Comparison of ENCODE assay signal across 1 cellular context in the genomic region with DNA sequence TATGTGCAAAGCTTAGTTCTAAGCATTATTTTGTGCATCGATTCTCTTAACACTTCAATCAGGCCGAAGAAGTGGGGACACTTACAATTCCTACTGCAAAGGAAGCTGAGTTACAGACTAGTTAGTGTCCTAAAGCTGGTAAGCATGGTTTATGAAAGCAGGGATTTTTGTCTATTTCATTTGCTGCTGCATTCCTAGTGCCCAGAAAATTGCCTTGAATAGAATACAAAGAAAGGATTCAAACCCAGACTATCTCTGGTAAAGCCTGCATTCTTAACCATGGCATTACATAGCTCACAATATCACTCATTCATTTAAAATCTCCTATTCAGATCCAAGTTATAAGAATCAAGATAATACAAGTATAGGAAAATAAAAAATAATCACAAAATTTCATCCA.
TF ChIP-seq lines count a peak whose summit lies in the region.

No MANE protein-coding gene starts in this region.

TF ChIP-seq in GM12878, 131 proteins besides CTCF, POLR2A, EP300 and RAD21 (continued from another document):
- TF ChIP-seq SUPT20H (IDR thresholded peaks at IDR 0.05; ENCODE audit: borderline replicate concordance, control insufficient read depth, low read depth, low read length), result no peak
- TF ChIP-seq REST (IDR thresholded peaks at IDR 0.05; ENCODE audit: low read depth, low read length), result no peak
- TF ChIP-seq SUZ12 (IDR thresholded peaks at IDR 0.05; ENCODE audit: unreplicated experiment), result no peak
- TF ChIP-seq TCF3 (IDR thresholded peaks at IDR 0.05; ENCODE audit: borderline replicate concordance, insufficient read depth, low read depth, low read length), result no peak
- TF ChIP-seq ZNF622 (IDR thresholded peaks at IDR 0.05), result no peak
- no peak for TF ChIP-seq STAT3 (IDR thresholded peaks at IDR 0.05; ENCODE audit: low read depth, low read length)
- TF ChIP-seq NRF1 (conservative IDR thresholded peaks at IDR 0.05; ENCODE audit: low read depth, low read length), result no peak
